In the genomic region with DNA sequence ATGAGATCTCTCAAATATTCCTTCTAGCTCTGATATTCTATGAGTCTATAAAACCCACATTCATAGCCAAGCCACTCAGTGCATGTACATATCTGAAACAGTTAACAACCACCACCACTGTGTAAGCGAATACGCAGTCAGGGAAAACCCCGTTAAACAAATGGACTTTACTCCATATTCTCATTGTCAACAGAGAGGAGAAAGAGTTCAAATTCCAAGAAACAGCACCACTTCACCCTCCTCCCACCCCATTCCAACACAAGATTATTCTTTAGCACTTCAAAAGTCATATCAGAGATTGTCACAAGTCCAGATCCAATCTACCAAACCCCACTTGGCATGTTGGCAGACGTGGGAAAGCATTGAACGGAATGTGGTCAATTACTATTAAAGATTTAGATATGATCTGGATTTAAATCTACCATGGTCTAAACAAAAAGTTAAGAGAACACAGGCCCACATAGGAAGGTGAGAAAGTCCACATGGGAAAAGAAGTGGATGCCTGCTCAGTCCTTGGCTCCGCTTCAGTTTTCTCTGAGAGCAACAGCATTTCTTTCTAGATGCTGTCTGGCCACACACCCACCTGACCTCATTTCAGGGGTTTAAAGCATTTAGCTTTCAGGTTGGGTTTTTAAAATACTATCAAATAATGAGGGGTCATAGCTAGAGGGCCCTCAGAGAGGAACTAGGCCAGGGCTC, we compare ENCODE assay signal across 26 cellular contexts. TPM values are rescaled to one million over a fixed set of nuclear protein-coding genes. Genes with fewer than 3 reads are reported as not detected.
DNase-seq lines count a peak whose midpoint lies in the region; ATAC-seq, FAIRE-seq and TF ChIP-seq lines count a peak whose summit lies in the region.
"Had no signal": no experiment of that assay in that cellular context is flagged by ENCODE, and none has a peak within 500 bp of the region (broad histone marks: within the 10 kb centered on the region; RNA-seq: fewer than 3 reads in every experiment).

No MANE protein-coding gene starts in this region.

- TF ChIP-seq EP300 in HepG2 (IDR thresholded peaks at IDR 0.05; ENCODE audit: low read depth in 2 of 2, low read length in 2 of 2) (peak in 1 of 2 experiments; percentile 46; a peak in 1 of 4 replicates), HepG2 (CRISPR knock-in tag; IDR thresholded peaks at IDR 0.05; ENCODE audit: borderline replicate concordance) (no peak)

- H4K8ac ChIP-seq in trophoblast cell (ENCODE audit: low read depth, low read length): no peak overlapping the region

- H3K4me2 ChIP-seq in HepG2 (ENCODE audit: low read depth, low read length) (peak overlapping the region; percentile 53), trophoblast cell (ENCODE audit: low read length) (peak overlapping the region; percentile 30)

- H4K20me1 ChIP-seq in HepG2 (ENCODE audit: insufficient read depth, low read length): no peaks in the 10 kb centered on the region

- in situ Hi-C loops in HepG2 (cut with HindIII; ENCODE audit: extremely low pct_ligation_motif_present, low pct_unique_long_range_greater_than_20kb): no loop called here

- no peak overlapping the region for H3K23ac ChIP-seq in trophoblast cell (ENCODE audit: low read length)

- no peak overlapping the region for H2AK5ac ChIP-seq in trophoblast cell (ENCODE audit: low read length)

- no peak overlapping the region for H2BK120ac ChIP-seq in trophoblast cell (ENCODE audit: insufficient read depth, low read length, poor library complexity)

- H3K36me3 ChIP-seq in colonic mucosa (no peaks in the 10 kb centered on the region), HepG2 (replicated peaks in 1 of 2; ENCODE audit: control insufficient read depth in 1 of 2, insufficient read depth in 2 of 2, low read length in 2 of 2) (no peaks in the 10 kb centered on the region), trophoblast cell (ENCODE audit: control insufficient read depth in 1 of 2, insufficient read depth in 2 of 2, low read length in 2 of 2) (no peaks in the 10 kb centered on the region)
- H3K36me3 ChIP-seq: MG63 had no signal

- CTCF ChIA-PET in HepG2 (lab: Yijun Ruan, JAX; ENCODE audit: low intra/inter-chr PET ratio, low total read pairs): no interaction called here

- no peak overlapping the region for H3K18ac ChIP-seq in trophoblast cell (ENCODE audit: low read length)

- TF ChIP-seq CTCF in colonic mucosa (IDR thresholded peaks at IDR 0.05): no peak
- no peak for TF ChIP-seq CTCF in HepG2 (CRISPR knock-in tag; IDR thresholded peaks at IDR 0.05)

- H3K4ac ChIP-seq in trophoblast cell (ENCODE audit: low read depth, low read length): no peak overlapping the region

- BruUV-seq in HepG2 (replicated peaks; lab: Mats Ljungman, UMichigan): no TSS peak

- ATAC-seq in HepG2 (peak; percentile 89), GM21526 (IDR thresholded peaks at IDR 0.05; ENCODE audit: low FRiP score, unreplicated experiment) (no peak), HG03196 (IDR thresholded peaks at IDR 0.05; ENCODE audit: unreplicated experiment) (no peak)
- ATAC-seq: CD8-positive, alpha-beta T cell; HCT116 had no signal

- 5% methylated on average over 6 of the region's 6 CpGs for WGBS in HepG2 (ENCODE audit: low lambda C conversion rate)
- no CpG with 5 or more reads among the region's 6 CpGs for WGBS in trophoblast cell (ENCODE audit: extremely low coverage, insufficient coverage, insufficient read length)

- H4K12ac ChIP-seq in trophoblast cell (ENCODE audit: low read depth, low read length): no peak overlapping the region

- H4K91ac ChIP-seq in trophoblast cell (ENCODE audit: low read depth, low read length): no peak overlapping the region

- intact Hi-C loops in colonic mucosa (cut with DNase I) (no loop called here), HepG2 (cut with micrococcal nuclease; ENCODE audit: unreplicated experiment) (no loop called here)

- DNase-seq in GM12892 (ENCODE audit: insufficient read length): no peak
- peak; percentile 29 for DNase-seq in colonic mucosa
- peak; percentile 32 for DNase-seq in HepG2 (ENCODE audit: low spot score)
- no peak for DNase-seq in trophoblast cell
- no peak for DNase-seq in SIG-M5 (lab: John Stamatoyannopoulos, UW)
- DNase-seq in DMS 273 treated with DMSO at 0.1 percent for 48 hours (lab: John Stamatoyannopoulos, UW): no peak
- DNase-seq: AML-193; C1 segment of cervical spinal cord; Calu3; CD8-positive, alpha-beta T cell; MG63; NCI-H1417 treated with DMSO at 0.1 percent for 48 hours; NCI-H187 treated with DMSO at 0.1 percent for 48 hours; NCI-H2227 treated with DMSO at 0.1 percent for 48 hours; NCI-H510A; NCI-H774; NK-92 treated with Interleukin-12 subunit alpha and Interleukin-12 subunit beta, amount 100 ng/mL, for 24 hours; SHP77 treated with DMSO at 0.1 percent for 48 hours had no signal

- H3K27me3 ChIP-seq in colonic mucosa: no peaks in the 10 kb centered on the region
- H3K27me3 ChIP-seq in HepG2 (ENCODE audit: control insufficient read depth in 1 of 2, insufficient read depth in 2 of 2, low read length in 2 of 2): no peaks in the 10 kb centered on the region
- no peaks in the 10 kb centered on the region for H3K27me3 ChIP-seq in trophoblast cell (ENCODE audit: insufficient read depth, low read length)
- H3K27me3 ChIP-seq: MG63 had no signal

- H2AFZ ChIP-seq in HepG2 (ENCODE audit: low read length) (no peak overlapping the region), trophoblast cell (ENCODE audit: insufficient read depth, low read length, poor library complexity) (no peak overlapping the region)

- peak overlapping the region; percentile 27 for H2BK5ac ChIP-seq in trophoblast cell (ENCODE audit: low read depth, low read length, poor library complexity)

- H2BK12ac ChIP-seq in trophoblast cell (ENCODE audit: low read length): no peak overlapping the region

- H3K79me2 ChIP-seq in HepG2 (ENCODE audit: insufficient read depth, low read length): no peaks in the 10 kb centered on the region
- no peaks in the 10 kb centered on the region for H3K79me2 ChIP-seq in trophoblast cell (ENCODE audit: control insufficient read depth, insufficient read depth, low read length, poor library complexity)

- H3K4me1 ChIP-seq in colonic mucosa: no peaks in the 10 kb centered on the region
- H3K4me1 ChIP-seq in HepG2 (ENCODE audit: insufficient read depth, low read length): peaks cover 20% of the 10 kb centered on the region
- H3K4me1 ChIP-seq in trophoblast cell (ENCODE audit: control insufficient read depth in 1 of 2, insufficient read depth in 2 of 2, low read length in 2 of 2): peaks cover 4 to 7% of the 10 kb centered on the region in 2 experiments

- TF ChIP-seq POLR2A in GM12892 (IDR thresholded peaks at IDR 0.05; ENCODE audit: low read depth, low read length): no peak
- TF ChIP-seq POLR2A in HepG2 (IDR thresholded peaks at IDR 0.05; ENCODE audit: insufficient read depth in 1 of 2, low read depth in 2 of 2, low read length in 2 of 2): no peak

- no peak overlapping the region for H3K14ac ChIP-seq in trophoblast cell (ENCODE audit: low read length)

- FAIRE-seq in GM12892 (lab: Jason Lieb, UNC) (peak; percentile 36), HepG2 (lab: Jason Lieb, UNC) (peak; percentile 87)
- FAIRE-seq: G401.6, GM18507, H1, HTR-8/SVneo had no signal

- no peak for TF ChIP-seq RAD21 in HepG2 (CRISPR knock-in tag; IDR thresholded peaks at IDR 0.05)

- no peak overlapping the region for H3K4me3 ChIP-seq in colonic mucosa
- peak overlapping the region in 1 of 3 experiments; percentile 12; a peak in 1 of 6 replicates for H3K4me3 ChIP-seq in HepG2 (replicated peaks in 1 of 3; ENCODE audit: insufficient read depth in 1 of 3, low read depth in 2 of 3, low read length in 3 of 3)
- H3K4me3 ChIP-seq in trophoblast cell (ENCODE audit: low read depth, low read length): no peak overlapping the region
- H3K4me3 ChIP-seq: MG63 had no signal

- POLR2A ChIA-PET in HepG2 (lab: Yijun Ruan, JAX): no interaction called here

- H3K9ac ChIP-seq in colonic mucosa (ENCODE audit: low read depth in 2 of 2, low read length in 2 of 2): no peak overlapping the region
- no peak overlapping the region for H3K9ac ChIP-seq in HepG2 (ENCODE audit: insufficient read depth, low read depth, low read length)
- no peak overlapping the region for H3K9ac ChIP-seq in trophoblast cell (ENCODE audit: low read length)

- H3K79me1 ChIP-seq in trophoblast cell (ENCODE audit: low read length): no peaks in the 10 kb centered on the region

- H3K9me3 ChIP-seq in colonic mucosa (no peaks in the 10 kb centered on the region), HepG2 (ENCODE audit: low read length) (no peaks in the 10 kb centered on the region), trophoblast cell (ENCODE audit: insufficient read depth, low read depth, low read length) (no peaks in the 10 kb centered on the region)
- H3K9me3 ChIP-seq: MG63 had no signal

- H3K27ac ChIP-seq in colonic mucosa (peak overlapping the region; percentile 27), HepG2 (ENCODE audit: extremely low read length, insufficient read depth, low read length) (peak overlapping the region; percentile 38), trophoblast cell (ENCODE audit: low read depth, low read length) (peak overlapping the region; percentile 71)
- H3K27ac ChIP-seq: RWPE1 had no signal

RNA-seq across cellular contexts. Expression of gene KLHL13, which starts 39.8 kb away (rescaled TPM):
- 6.7 TPM for polyA plus RNA-seq in GM12892 (2012; ENCODE audit: missing spikeins)
- total RNA-seq in colonic mucosa (1 to 10 TPM; 2.7 to 3.0 TPM), HepG2 (2016; rRNA removed; fragmentation: Illumina TruSeq; extraction: Trizol) (1.6 and 2.4 TPM in 2 replicates)
- 0.26 and 0.30 TPM in 2 replicates for total RNA-seq in HepG2 (2016; cell fraction: cytosol; rRNA removed; fragmentation: Illumina TruSeq; extraction: Trizol; ENCODE audit: low read depth)
- 1.5 and 2.8 TPM in 2 replicates for total RNA-seq in HepG2 (2016; cell fraction: insoluble cytoplasmic fraction; rRNA removed; fragmentation: Illumina TruSeq; extraction: Trizol)
- 0.68 and 0.69 TPM in 2 replicates for total RNA-seq in HepG2 (2016; cell fraction: membrane; rRNA removed; fragmentation: Illumina TruSeq; extraction: Trizol)
- 1.1 TPM in 2 replicates for total RNA-seq in HepG2 (2016; cell fraction: nucleus; rRNA removed; fragmentation: Illumina TruSeq; extraction: Trizol)
- 0.28 and 0.30 TPM in 2 replicates for polyA plus RNA-seq in HepG2 (2011; rRNA removed)
- polyA plus RNA-seq in HepG2 (2011; cell fraction: cytosol; rRNA removed): 0.19 and 0.37 TPM in 2 replicates
- polyA plus RNA-seq in HepG2 (2011; cell fraction: nucleus; rRNA removed): 0.13 and 0.21 TPM in 2 replicates
- polyA plus RNA-seq in HepG2 (2012): 0.24 and 0.44 TPM in 2 replicates
- polyA plus RNA-seq in HepG2 (2016; cell fraction: cytosol; fragmentation: Illumina TruSeq; extraction: Trizol; ENCODE audit: low read depth): 0.11 and 0.12 TPM in 2 replicates
- polyA plus RNA-seq in HepG2 (2016; cell fraction: insoluble cytoplasmic fraction; fragmentation: Illumina TruSeq; extraction: Trizol; ENCODE audit: low read depth): 2.1 and 2.4 TPM in 2 replicates
- 0.22 and 0.44 TPM in 2 replicates for polyA plus RNA-seq in HepG2 (2016; cell fraction: membrane; fragmentation: Illumina TruSeq; extraction: Trizol; ENCODE audit: low read depth)
- 0.86 and 1.0 TPM in 2 replicates for polyA plus RNA-seq in HepG2 (2016; cell fraction: nucleus; fragmentation: Illumina TruSeq; extraction: Trizol; ENCODE audit: insufficient read depth, low read depth)
- 0.28 and 31.6 TPM in 2 replicates for polyA minus RNA-seq in HepG2 (2011; rRNA and poly(A)+ RNA removed; ENCODE audit: low replicate concordance)
- not detected in 2 replicates for polyA minus RNA-seq in HepG2 (2011; cell fraction: cytosol; rRNA and poly(A)+ RNA removed)
- 0.39 and 1.1 TPM in 2 replicates for polyA minus RNA-seq in HepG2 (2011; cell fraction: nucleus; rRNA and poly(A)+ RNA removed)
- polyA plus RNA-seq in trophoblast cell (2013): 0.49 and 0.52 TPM in 2 replicates

Comparison
In these comparisons a context has a peak if more than half of its experiments do, and no peak if none do; other contexts are left out.
1. DNase-seq: peak in colonic mucosa (single experiment) and HepG2 (single experiment); none in GM12892 (single experiment), trophoblast cell (0 of 2), SIG-M5 (single experiment) and DMS 273 treated with DMSO at 0.1 percent for 48 hours (single experiment).
2. Peak in every context shown above with its lines, with median percentiles within 50 percentile points of each other: H3K27ac ChIP-seq.